Comparison of ENCODE assay signal across 8 cellular contexts in the genomic region with DNA sequence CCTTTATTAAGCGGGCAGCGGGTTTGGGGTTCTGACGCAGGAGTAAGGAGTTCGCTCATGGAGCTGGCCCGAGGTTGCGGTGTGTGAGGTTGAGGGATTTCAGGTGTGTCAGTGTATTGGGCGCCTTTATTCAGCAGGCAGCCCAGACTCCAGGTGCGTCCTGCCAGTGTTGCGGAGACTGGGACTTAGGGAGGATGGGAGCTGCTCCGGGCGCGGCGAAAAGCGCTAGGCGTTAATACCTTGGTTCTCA. TPM values are rescaled to one million over a fixed set of nuclear protein-coding genes. Genes with fewer than 3 reads are reported as not detected.
DNase-seq lines count a peak whose midpoint lies in the region; ATAC-seq and TF ChIP-seq lines count a peak whose summit lies in the region.

No MANE protein-coding gene starts in this region.

- H3K27me3 ChIP-seq in right atrium auricular region, result no peaks in the 10 kb centered on the region
- no peaks in the 10 kb centered on the region for H3K27me3 ChIP-seq in vagina

- no peak for TF ChIP-seq CTCF in right atrium auricular region (IDR thresholded peaks at IDR 0.05)
- no peak for TF ChIP-seq CTCF in astrocyte of the spinal cord (IDR thresholded peaks at IDR 0.05; ENCODE audit: low read depth, low read length)
- TF ChIP-seq CTCF in vagina (IDR thresholded peaks at IDR 0.05), result no peak

- H3K36me3 ChIP-seq in right atrium auricular region (peaks cover 44% of the 10 kb centered on the region), vagina (peaks cover 0 to 35% of the 10 kb centered on the region in 2 donors)

- ATAC-seq in Right ventricle myocardium inferior (no peak), memory B cell (ENCODE audit: low read depth) (no peak), GM18870 (IDR thresholded peaks at IDR 0.05; ENCODE audit: unreplicated experiment) (no peak)

- H3K27ac ChIP-seq in right atrium auricular region (peak overlapping the region; percentile 79 to 95), vagina (peak overlapping the region; percentile 79)

- peaks cover 0 to 34% of the 10 kb centered on the region in 2 donors for H3K4me1 ChIP-seq in right atrium auricular region
- peaks cover 44% of the 10 kb centered on the region for H3K4me1 ChIP-seq in vagina

- peak overlapping the region; percentile 94 for H3K4me3 Mint-ChIP-seq in memory B cell

- intact Hi-C loops in Right ventricle myocardium inferior (cut with DNase I), result loop anchor here (2.0 kb wide), 1 partner anchor 28 kb away; no protein-coding TSS in a partner anchor
- intact Hi-C loops in vagina (cut with DNase I), result no loop called here

- no peaks in the 10 kb centered on the region for H3K9me3 ChIP-seq in right atrium auricular region
- H3K9me3 ChIP-seq in vagina, result no peaks in the 10 kb centered on the region

- H3K4me3 ChIP-seq in right atrium auricular region (peak overlapping the region; percentile 67 to 78), astrocyte of the spinal cord (ENCODE audit: low read depth, low read length) (peak overlapping the region; percentile 99), vagina (peak overlapping the region; percentile 73 to 85)

- peaks cover 17% of the 10 kb centered on the region for H3K36me3 Mint-ChIP-seq in memory B cell

- peak overlapping the region; percentile 99 for H3K27ac Mint-ChIP-seq in memory B cell

- DNase-seq in right atrium auricular region (ENCODE audit: low spot score) (no peak), Right ventricle myocardium inferior (ENCODE audit: missing footprints) (no peak), astrocyte of the spinal cord (ENCODE audit: low read depth, low spot score) (no peak), memory B cell (ENCODE audit: low spot score in 2 of 2) (peak in 1 of 2 donors; percentile 23), vagina (ENCODE audit: extremely low spot score in 2 of 2) (no peak), medulla oblongata (ENCODE audit: extremely low spot score) (no peak), NCI-H2227 (lab: John Stamatoyannopoulos, UW; ENCODE audit: unreplicated experiment) (no peak)

- in situ Hi-C loops in astrocyte of the spinal cord (cut with HindIII; ENCODE audit: low sequenced_read_pairs), result no loop called here

- no peaks in the 10 kb centered on the region for H3K9me3 Mint-ChIP-seq in memory B cell

- peaks cover 30% of the 10 kb centered on the region for H3K4me1 Mint-ChIP-seq in memory B cell

- no peak for TF ChIP-seq POLR2A in vagina (IDR thresholded peaks at IDR 0.05)

- no peaks in the 10 kb centered on the region for H3K27me3 Mint-ChIP-seq in memory B cell

RNA-seq across cellular contexts. Expression of a gene that starts 0.8 kb away (rescaled TPM):
- total RNA-seq in right atrium auricular region (100 to 1,000 TPM; 222 to 483 TPM), Right ventricle myocardium inferior (435 TPM), vagina (703 TPM)

RNA-seq across cellular contexts. Expression of a gene that starts 10.1 kb away (rescaled TPM):
- total RNA-seq in right atrium auricular region, result 10 to 100 TPM; 10.3 to 12.6 TPM
- total RNA-seq in Right ventricle myocardium inferior, result 3.9 TPM
- total RNA-seq in vagina, result 10.3 TPM

RNA-seq across cellular contexts. Expression of a gene that starts 10.6 kb away (rescaled TPM):
- total RNA-seq in right atrium auricular region, result 10 to 100 TPM; 87.7 to 98.8 TPM
- total RNA-seq in Right ventricle myocardium inferior, result 172 TPM
- 83.2 TPM for total RNA-seq in vagina

RNA-seq across cellular contexts. Expression of a gene that starts 29.1 kb away (rescaled TPM):
- 10 to 100 TPM; 65.0 to 65.4 TPM for total RNA-seq in right atrium auricular region
- 98.1 TPM for total RNA-seq in Right ventricle myocardium inferior
- total RNA-seq in vagina, result 53.3 TPM

RNA-seq across cellular contexts. Expression of a gene that starts 29.6 kb away (rescaled TPM):
- total RNA-seq in right atrium auricular region, result not detected
- total RNA-seq in Right ventricle myocardium inferior, result not detected
- total RNA-seq in vagina, result not detected
